Comparison of ENCODE assay signal across 8 cellular contexts in the genomic region with DNA sequence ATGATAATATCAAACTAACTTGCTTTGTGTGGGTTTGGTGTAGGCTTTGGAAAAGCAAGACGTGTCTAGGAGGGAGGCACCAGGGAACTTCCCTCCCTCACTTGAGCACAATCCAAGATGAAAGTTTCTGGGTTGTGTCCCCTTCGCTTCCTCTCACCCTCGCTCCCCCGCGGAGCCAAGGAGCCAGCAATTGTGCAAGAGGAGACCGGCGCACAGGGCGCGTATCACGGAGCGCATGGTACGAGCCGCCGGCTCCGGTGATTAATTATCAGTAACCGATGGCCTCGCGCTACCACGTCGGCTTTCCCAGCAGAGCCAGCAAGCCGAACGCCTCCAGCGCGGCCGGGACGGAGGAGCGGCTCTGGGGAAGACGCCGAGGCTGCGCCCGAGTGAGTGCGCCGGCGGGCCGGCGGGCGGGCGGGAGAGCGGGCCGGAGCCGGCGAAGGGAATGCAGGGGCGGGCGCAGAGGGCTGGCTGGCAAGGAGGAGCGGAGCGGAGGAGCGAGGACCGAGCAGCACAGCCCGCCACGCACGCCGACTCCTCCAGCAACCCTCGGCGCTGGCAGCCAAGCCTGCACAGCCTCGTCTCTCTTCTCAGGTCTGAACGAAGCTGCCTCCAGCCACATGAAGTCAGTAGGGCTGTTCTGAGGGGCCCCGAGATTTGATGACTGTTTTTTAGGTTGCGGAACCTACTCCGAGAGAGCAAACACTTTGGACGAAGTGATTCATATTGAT.
DNase-seq lines count a peak whose midpoint lies in the region; ATAC-seq and TF ChIP-seq lines count a peak whose summit lies in the region.

No MANE protein-coding gene starts in this region.

- peak; percentile 76 for DNase-seq in NCI-H345 (lab: John Stamatoyannopoulos, UW)
- DNase-seq in NCI-H345 treated with DMSO at 0.1 percent for 48 hours (lab: John Stamatoyannopoulos, UW; ENCODE audit: unreplicated experiment), result no peak
- peak; percentile 94 for DNase-seq in NCI-H69 (lab: John Stamatoyannopoulos, UW)
- DNase-seq in coronary artery (ENCODE audit: low spot score), result peak; percentile 84
- DNase-seq in kidney tubule cell (ENCODE audit: low spot score), result peak; percentile 88
- no peak for DNase-seq in stimulated activated naive B cell treated with anti-CD40 and anti-IgM and Interleukin-4, amounts not matched to agents 10 μg/mL and 1 μg/mL and 100 μg/mL, for 72 hours
- no peak for DNase-seq in activated CD4-positive, CD25-positive, alpha-beta regulatory T cell treated with anti-CD3 and anti-CD28 coated beads, Interleukin-2, amount 50 U/mL, for 72 hours

- peak in 1 of 2 donors; percentile 27 for ATAC-seq in stimulated activated naive B cell treated with anti-CD40 and anti-IgM and Interleukin-4, amounts not matched to agents 10 μg/mL and 1 μg/mL and 100 μg/mL, for 72 hours (replicated peaks)
- ATAC-seq in GM21526 (IDR thresholded peaks at IDR 0.05; ENCODE audit: low FRiP score, unreplicated experiment), result no peak

- peak overlapping the region; percentile 55 to 91 for H3K27ac ChIP-seq in coronary artery

- H3K36me3 Mint-ChIP-seq in stimulated activated naive B cell treated with anti-CD40 and anti-IgM and Interleukin-4, amounts not matched to agents 10 μg/mL and 1 μg/mL and 100 μg/mL, for 72 hours, result no peaks in the 10 kb centered on the region

- no peak for TF ChIP-seq CTCF in coronary artery (IDR thresholded peaks at IDR 0.05)

- H3K27me3 Mint-ChIP-seq in stimulated activated naive B cell treated with anti-CD40 and anti-IgM and Interleukin-4, amounts not matched to agents 10 μg/mL and 1 μg/mL and 100 μg/mL, for 72 hours, result peaks cover 37 to 40% of the 10 kb centered on the region in 2 donors

- peaks cover 3 to 11% of the 10 kb centered on the region in 2 donors for H3K4me1 Mint-ChIP-seq in stimulated activated naive B cell treated with anti-CD40 and anti-IgM and Interleukin-4, amounts not matched to agents 10 μg/mL and 1 μg/mL and 100 μg/mL, for 72 hours

- peak overlapping the region; percentile 80 for H3K4me3 ChIP-seq in coronary artery

- no peak overlapping the region for H3K27ac Mint-ChIP-seq in stimulated activated naive B cell treated with anti-CD40 and anti-IgM and Interleukin-4, amounts not matched to agents 10 μg/mL and 1 μg/mL and 100 μg/mL, for 72 hours

- H3K4me3 Mint-ChIP-seq in stimulated activated naive B cell treated with anti-CD40 and anti-IgM and Interleukin-4, amounts not matched to agents 10 μg/mL and 1 μg/mL and 100 μg/mL, for 72 hours, result peak overlapping the region; percentile 29 to 46

- H3K9me3 Mint-ChIP-seq in stimulated activated naive B cell treated with anti-CD40 and anti-IgM and Interleukin-4, amounts not matched to agents 10 μg/mL and 1 μg/mL and 100 μg/mL, for 72 hours, result no peaks in the 10 kb centered on the region

Comparison
In these comparisons a context has a peak if more than half of its experiments do, and no peak if none do; other contexts are left out.
1. DNase-seq: peak in NCI-H345 (single experiment), NCI-H69 (single experiment), coronary artery (single experiment) and kidney tubule cell (single experiment); none in NCI-H345 treated with DMSO at 0.1 percent for 48 hours (single experiment), stimulated activated naive B cell treated with anti-CD40 and anti-IgM and Interleukin-4, amounts not matched to agents 10 μg/mL and 1 μg/mL and 100 μg/mL, for 72 hours (single experiment) and activated CD4-positive, CD25-positive, alpha-beta regulatory T cell treated with anti-CD3 and anti-CD28 coated beads, Interleukin-2, amount 50 U/mL, for 72 hours (single experiment).